In genomic region chr4:6771229-6771671, GRCh38 we compare ENCODE assay signal across 14 cellular contexts. TPM values are rescaled to one million over a fixed set of nuclear protein-coding genes. Genes with fewer than 3 reads are reported as not detected.
DNase-seq lines count a peak whose midpoint lies in the region; ATAC-seq and TF ChIP-seq lines count a peak whose summit lies in the region.
"Had no signal": no experiment of that assay in that cellular context is flagged by ENCODE, and none has a peak within 500 bp of the region (broad histone marks: within the 10 kb centered on the region; RNA-seq: fewer than 3 reads in every experiment).

No MANE protein-coding gene starts in this region.

- TF ChIP-seq POLR2A in body of pancreas (IDR thresholded peaks at IDR 0.05) = no peak

- 79 to 85% methylated on average over 8 of the region's 8 CpGs for WGBS in body of pancreas, 2 donors

- no peaks in the 10 kb centered on the region for H3K9me3 ChIP-seq in body of pancreas
- H3K9me3 ChIP-seq in BE2C = no peaks in the 10 kb centered on the region
- H3K9me3 ChIP-seq: SJSA1, tibial nerve had no signal

- H3K36me3 ChIP-seq in body of pancreas (replicated peaks in 1 of 2; ENCODE audit: insufficient read depth in 1 of 2, low read depth in 2 of 2) = no peaks in the 10 kb centered on the region
- no peaks in the 10 kb centered on the region for H3K36me3 ChIP-seq in BE2C
- H3K36me3 ChIP-seq: SJSA1, tibial nerve had no signal

- H3K27ac ChIP-seq in body of pancreas = peak overlapping the region in 3 of 4 donors; percentile 14 to 42 (median 34)
- H3K27ac ChIP-seq: SJSA1 had no signal

- ATAC-seq in body of pancreas (no peak), left cardiac atrium (peak; percentile 90 to 92), omental fat pad (ENCODE audit: low FRiP score) (peak; percentile 41), HG02981 (IDR thresholded peaks at IDR 0.05; ENCODE audit: unreplicated experiment) (no peak)

- H3K27me3 ChIP-seq in body of pancreas (no peaks in the 10 kb centered on the region), BE2C (no peaks in the 10 kb centered on the region)
- H3K27me3 ChIP-seq: SJSA1, tibial nerve had no signal

- TF ChIP-seq CTCF in body of pancreas (IDR thresholded peaks at IDR 0.05) (no peak), omental fat pad (IDR thresholded peaks at IDR 0.05) (no peak), BE2C (IDR thresholded peaks at IDR 0.05; ENCODE audit: low read depth, low read length) (no peak)

- peak; percentile 80 for DNase-seq in AG08395 (ENCODE audit: low spot score)
- peak in 2 of 4 donors; percentile 33 to 48 for DNase-seq in body of pancreas
- peak; percentile 66 for DNase-seq in left cardiac atrium
- no peak for DNase-seq in omental fat pad (ENCODE audit: low spot score)
- DNase-seq in BE2C = no peak
- no peak for DNase-seq in Kasumi-1 (lab: John Stamatoyannopoulos, UW)
- DNase-seq in NCI-H82 (lab: John Stamatoyannopoulos, UW) = no peak
- DNase-seq: DMS53, hippocampal formation, NCI-H748 treated with DMSO at 0.1 percent for 48 hours had no signal

- intact Hi-C loops in body of pancreas (cut with DNase I) = no loop called here
- intact Hi-C loops in left cardiac atrium (cut with DNase I) = no loop called here

- H3K4me1 ChIP-seq in body of pancreas (peaks cover 16% of the 10 kb centered on the region), BE2C (no peaks in the 10 kb centered on the region)

- H3K4me3 ChIP-seq in body of pancreas (no peak overlapping the region), BE2C (ENCODE audit: low read depth, low read length) (no peak overlapping the region)
- H3K4me3 ChIP-seq: SJSA1, skin epidermis, tibial nerve had no signal

RNA-seq across cellular contexts. Expression of gene KIAA0232, which starts 11.3 kb away (rescaled TPM):
- total RNA-seq in body of pancreas (10 to 100 TPM in 1 of 2 donors, 1 to 10 TPM in 1; 9.6 to 15.0 TPM), left cardiac atrium (10 to 100 TPM; 52.9 to 59.2 TPM), omental fat pad (10 to 100 TPM; 26.4 to 29.8 (median 27.0) TPM)
- 20.4 TPM for polyA plus RNA-seq in BE2C (2012; ENCODE audit: insufficient read depth, insufficient read length, low read depth)

RNA-seq across cellular contexts. Expression of gene BLOC1S4, which starts 55.3 kb away (rescaled TPM):
- total RNA-seq in body of pancreas (10 to 100 TPM; 16.5 to 17.1 TPM), left cardiac atrium (10 to 100 TPM in 1 of 2 donors, 1 to 10 TPM in 1; 7.4 to 10.6 TPM), omental fat pad (10 to 100 TPM; 12.3 to 23.3 (median 13.9) TPM)
- 87.8 TPM for polyA plus RNA-seq in BE2C (2012; ENCODE audit: insufficient read depth, insufficient read length, low read depth)

Comparison
In these comparisons a context has a peak if more than half of its experiments do, and no peak if none do; other contexts are left out.
1. DNase-seq: peak in AG08395 (single experiment) and left cardiac atrium (single experiment); none in omental fat pad (single experiment), BE2C (single experiment), Kasumi-1 (0 of 2) and NCI-H82 (single experiment).
2. ATAC-seq: peak in left cardiac atrium (2 of 2) and omental fat pad (single experiment); none in body of pancreas (single experiment) and HG02981 (single experiment).